14 cellular contexts compared by ENCODE assay signal in genomic region chrX:148984238-148984637, GRCh38.
DNase-seq lines count a peak whose midpoint lies in the region; ATAC-seq and TF ChIP-seq lines count a peak whose summit lies in the region.
"Had no signal": no experiment of that assay in that cellular context is flagged by ENCODE, and none has a peak within 500 bp of the region (broad histone marks: within the 10 kb centered on the region; RNA-seq: fewer than 3 reads in every experiment).

No MANE protein-coding gene starts in this region.

- no peak for TF ChIP-seq POLR2A in sigmoid colon (IDR thresholded peaks at IDR 0.05)

- no peak for TF ChIP-seq EP300 in sigmoid colon (IDR thresholded peaks at IDR 0.05)

- TF ChIP-seq CTCF in GM12865 (IDR thresholded peaks at IDR 0.05; ENCODE audit: insufficient read depth, low read depth, low read length, missing control alignments) (no peak), sigmoid colon (IDR thresholded peaks at IDR 0.05) (no peak)

- H3K27me3 ChIP-seq in sigmoid colon, result no peaks in the 10 kb centered on the region
- H3K27me3 ChIP-seq: BE2C had no signal

- 69 to 76% methylated on average over 2 of the region's 2 CpGs for WGBS in sigmoid colon, 2 donors

- no peak overlapping the region for H3K27ac ChIP-seq in sigmoid colon

- H3K36me3 ChIP-seq in sigmoid colon, result no peaks in the 10 kb centered on the region
- H3K36me3 ChIP-seq: BE2C had no signal

- DNase-seq in GM12865 (ENCODE audit: low read depth) (peak; percentile 9), NOMO-1 treated with DMSO at 0.1 percent for 48 hours (lab: John Stamatoyannopoulos, UW; ENCODE audit: unreplicated experiment) (no peak), NCI-H1092 treated with DMSO at 0.1 percent for 48 hours (lab: John Stamatoyannopoulos, UW) (no peak), sigmoid colon (no peak)
- peak; percentile 16 for DNase-seq in Jurkat, Clone E6-1 (ENCODE audit: low read depth, low spot score)
- DNase-seq: BE2C; CD4-positive, alpha-beta memory T cell; GF-D8; H9; NCI-H1417 treated with DMSO at 0.1 percent for 48 hours; NCI-H2029; NCI-H510A had no signal

- no peaks in the 10 kb centered on the region for H3K4me1 ChIP-seq in sigmoid colon
- H3K4me1 ChIP-seq: BE2C had no signal

- H3K9me3 ChIP-seq in sigmoid colon, result no peaks in the 10 kb centered on the region
- H3K9me3 ChIP-seq: BE2C had no signal

- ATAC-seq in GM18858 (IDR thresholded peaks at IDR 0.05; ENCODE audit: unreplicated experiment) (peak; percentile 51), GM21576 (IDR thresholded peaks at IDR 0.05; ENCODE audit: unreplicated experiment) (peak; percentile 55)

- intact Hi-C loops in sigmoid colon (cut with DNase I), result no loop called here

- H3K4me3 ChIP-seq in GM12865 (ENCODE audit: low read depth, low read length) (no peak overlapping the region), sigmoid colon (no peak overlapping the region)
- H3K4me3 ChIP-seq in Jurkat, Clone E6-1 (ENCODE audit: low read length), result no peak overlapping the region

Comparison
In these comparisons a context has a peak if more than half of its experiments do, and no peak if none do; other contexts are left out.
1. DNase-seq: peak in GM12865 (single experiment) and Jurkat, Clone E6-1 (single experiment); none in NOMO-1 treated with DMSO at 0.1 percent for 48 hours (single experiment), NCI-H1092 treated with DMSO at 0.1 percent for 48 hours (single experiment) and sigmoid colon (single experiment).